Comparison of ENCODE assay signal across 12 cellular contexts in the genomic region with DNA sequence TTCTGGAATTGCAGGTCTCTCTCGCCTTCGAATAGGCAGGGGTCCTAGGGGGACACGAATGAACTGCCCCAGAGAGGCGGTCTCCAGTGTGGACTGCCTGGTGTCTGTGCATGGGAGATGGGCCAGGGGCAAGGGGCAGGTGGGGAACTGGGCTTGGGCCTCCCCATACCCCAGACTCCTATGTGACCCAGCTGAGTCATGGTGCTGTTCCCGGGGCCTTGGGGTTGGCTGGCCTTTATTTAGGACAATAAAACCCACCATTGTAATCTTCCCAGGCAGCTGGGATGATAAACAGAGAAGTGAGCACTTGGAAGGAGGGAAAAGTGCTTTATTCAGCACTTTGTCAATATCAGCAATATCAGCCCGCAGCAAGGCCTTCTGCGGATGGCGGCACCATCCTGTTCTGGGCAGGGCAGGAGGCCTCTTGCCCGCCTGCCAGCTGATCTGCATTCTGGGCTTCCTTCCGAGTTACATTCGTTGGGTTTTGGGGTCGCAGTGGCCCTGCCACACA.
DNase-seq lines count a peak whose midpoint lies in the region; ATAC-seq and TF ChIP-seq lines count a peak whose summit lies in the region.
"Had no signal": no experiment of that assay in that cellular context is flagged by ENCODE, and none has a peak within 500 bp of the region (broad histone marks: within the 10 kb centered on the region; RNA-seq: fewer than 3 reads in every experiment).

No MANE protein-coding gene starts in this region.

- intact Hi-C loops in IMR-90 (cut with micrococcal nuclease): loop anchor here (10.0 kb wide), 1 partner anchor 230 kb away; no protein-coding TSS in a partner anchor
- intact Hi-C loops in body of pancreas (cut with DNase I): no loop called here
- intact Hi-C loops in left lung (cut with DNase I): no loop called here
- intact Hi-C loops in sigmoid colon (cut with DNase I): no loop called here
- intact Hi-C loops in lower leg skin (cut with DNase I; ENCODE audit: low total_unique reads): no loop called here

- no peaks in the 10 kb centered on the region for H3K27me3 Mint-ChIP-seq in stimulated activated memory B cell treated with anti-CD40 and anti-IgM and Interleukin-4, amounts not matched to agents 10 μg/mL and 1 μg/mL and 100 μg/mL, for 72 hours
- H3K27me3 Mint-ChIP-seq: activated B cell treated with CpG ODN at 0.5 μM for 24 hours had no signal

- peak overlapping the region; percentile 96 for H3K14ac ChIP-seq in IMR-90 (replicated peaks; ENCODE audit: low read depth, low read length)

- peak overlapping the region; percentile 91 for H2BK5ac ChIP-seq in IMR-90 (ENCODE audit: low read depth, low read length, poor library complexity, severe bottlenecking)

- peak overlapping the region; percentile 85 for H2AFZ ChIP-seq in IMR-90 (replicated peaks; ENCODE audit: low read length, poor library complexity)

- H2AK5ac ChIP-seq in IMR-90 (ENCODE audit: low read depth, low read length): peak overlapping the region; percentile 95

- peak overlapping the region; percentile 98 for H2BK120ac ChIP-seq in IMR-90 (ENCODE audit: low read depth, low read length)

- peak overlapping the region; percentile 3; the same call in 1 of the 2 replicates for H3K9ac ChIP-seq in IMR-90 (ENCODE audit: low read depth, low read length)
- H3K9ac ChIP-seq: BLaER1 treated with 17β-estradiol and CSF1 and Interleukin-3, amounts not matched to agents 10 nM and 100 nM had no signal

- H3K4me3 ChIP-seq in IMR-90 (ENCODE audit: insufficient read depth, low read depth, low read length) (no peak overlapping the region), body of pancreas (no peak overlapping the region), left lung (no peak overlapping the region), sigmoid colon (no peak overlapping the region), lower leg skin (ENCODE audit: low read depth, poor library complexity, severe bottlenecking) (no peak overlapping the region)
- H3K4me3 ChIP-seq: BLaER1 treated with 17β-estradiol and CSF1 and Interleukin-3, amounts not matched to agents 10 nM and 100 nM had no signal

- dilution Hi-C loops in IMR-90 (cut with HindIII; ENCODE audit: low sequenced_read_pairs, unreplicated experiment): no loop called here

- no peak for DNase-seq in IMR-90
- no peak for DNase-seq in body of pancreas
- DNase-seq in left lung: peak in 1 of 2 donors; percentile 54
- no peak for DNase-seq in sigmoid colon
- DNase-seq in lower leg skin (ENCODE audit: low spot score in 2 of 2): no peak
- DNase-seq in RPMI8226: no peak
- DNase-seq in NCI-H1048 (lab: John Stamatoyannopoulos, UW): no peak
- DNase-seq: activated B cell treated with CpG ODN at 0.5 μM for 24 hours; effector CD4-positive, alpha-beta T cell; NCI-H1092 had no signal

- ATAC-seq in IMR-90 (ENCODE audit: low read depth) (no peak), body of pancreas (no peak), left lung (no peak)
- ATAC-seq in stimulated activated memory B cell treated with anti-CD40 and anti-IgM and Interleukin-4, amounts not matched to agents 10 μg/mL and 1 μg/mL and 100 μg/mL, for 72 hours: no peak

- H3K56ac ChIP-seq in IMR-90 (ENCODE audit: extremely low read depth, insufficient read depth, low read length): peak overlapping the region; percentile 93

- no peaks in the 10 kb centered on the region for H3K4me1 Mint-ChIP-seq in stimulated activated memory B cell treated with anti-CD40 and anti-IgM and Interleukin-4, amounts not matched to agents 10 μg/mL and 1 μg/mL and 100 μg/mL, for 72 hours
- H3K4me1 Mint-ChIP-seq: activated B cell treated with CpG ODN at 0.5 μM for 24 hours had no signal

- no peaks in the 10 kb centered on the region for H3K9me3 ChIP-seq in IMR-90 (ENCODE audit: control insufficient read depth, insufficient read depth, low read length)
- no peaks in the 10 kb centered on the region for H3K9me3 ChIP-seq in body of pancreas
- H3K9me3 ChIP-seq in left lung: no peaks in the 10 kb centered on the region
- no peaks in the 10 kb centered on the region for H3K9me3 ChIP-seq in sigmoid colon
- H3K9me3 ChIP-seq: BLaER1 treated with 17β-estradiol and CSF1 and Interleukin-3, amounts not matched to agents 10 nM and 100 nM had no signal

- peaks cover 32 to 76% of the 10 kb centered on the region in 2 experiments for H3K79me1 ChIP-seq in IMR-90 (ENCODE audit: low read depth in 1 of 2, low read length in 2 of 2)

- no peaks in the 10 kb centered on the region for H3K9me3 Mint-ChIP-seq in stimulated activated memory B cell treated with anti-CD40 and anti-IgM and Interleukin-4, amounts not matched to agents 10 μg/mL and 1 μg/mL and 100 μg/mL, for 72 hours
- H3K9me3 Mint-ChIP-seq: activated B cell treated with CpG ODN at 0.5 μM for 24 hours had no signal

- H3K36me3 ChIP-seq in IMR-90 (ENCODE audit: control insufficient read depth, insufficient read depth, low read length) (no peaks in the 10 kb centered on the region), body of pancreas (replicated peaks in 1 of 2; ENCODE audit: insufficient read depth in 1 of 2, low read depth in 2 of 2) (no peaks in the 10 kb centered on the region), left lung (no peaks in the 10 kb centered on the region), sigmoid colon (no peaks in the 10 kb centered on the region)

- TF ChIP-seq POLR2A in IMR-90 (IDR thresholded peaks at IDR 0.05; ENCODE audit: low read depth, low read length) (no peak), body of pancreas (IDR thresholded peaks at IDR 0.05) (no peak), sigmoid colon (IDR thresholded peaks at IDR 0.05) (no peak), lower leg skin (IDR thresholded peaks at IDR 0.05) (no peak)

- peaks cover 48% of the 10 kb centered on the region for H3K4me1 ChIP-seq in IMR-90 (ENCODE audit: control insufficient read depth, insufficient read depth, low read length)
- H3K4me1 ChIP-seq in body of pancreas: peaks cover 29% of the 10 kb centered on the region
- H3K4me1 ChIP-seq in left lung: peaks cover 23 to 32% of the 10 kb centered on the region in 2 donors
- peaks cover 0 to 51% (median 48%) of the 10 kb centered on the region in 4 donors for H3K4me1 ChIP-seq in sigmoid colon

- TF ChIP-seq EP300 in sigmoid colon (IDR thresholded peaks at IDR 0.05): no peak

- 50% methylated on average over 3 of the region's 12 CpGs; no CpG with 5 or more reads in 1 of the 2 experiments for WGBS in IMR-90 (ENCODE audit: extremely low coverage in 2 of 2, insufficient read length in 1 of 2), 2 experiments
- WGBS in body of pancreas, 2 donors: 76 to 89% methylated on average over 10 to 12 of the region's 12 CpGs
- 68 to 77% methylated on average over 12 of the region's 12 CpGs for WGBS in sigmoid colon, 2 donors
- WGBS in lower leg skin, 2 donors: 52 to 61% methylated on average over 12 of the region's 12 CpGs

- H3K27ac ChIP-seq in IMR-90 (ENCODE audit: insufficient read depth, low read length) (peak overlapping the region; percentile 96), body of pancreas (peak overlapping the region; percentile 6 to 89 (median 84)), left lung (peak overlapping the region; percentile 63 to 78), sigmoid colon (peak overlapping the region; percentile 81 to 93 (median 90))
- H3K27ac ChIP-seq: BLaER1 treated with 17β-estradiol and CSF1 and Interleukin-3, amounts not matched to agents 10 nM and 100 nM had no signal

- peak overlapping the region; percentile 93 for H3K18ac ChIP-seq in IMR-90 (ENCODE audit: low read depth, low read length)

- TF ChIP-seq CTCF in IMR-90 (conservative IDR thresholded peaks at IDR 0.05; ENCODE audit: low read depth, low read length) (no peak), body of pancreas (IDR thresholded peaks at IDR 0.05) (no peak), left lung (IDR thresholded peaks at IDR 0.05) (no peak), sigmoid colon (IDR thresholded peaks at IDR 0.05) (no peak), lower leg skin (IDR thresholded peaks at IDR 0.05) (no peak)

- peak overlapping the region; percentile 76 for H4K5ac ChIP-seq in IMR-90 (ENCODE audit: low read depth, low read length)

- H3K4me2 ChIP-seq in IMR-90 (ENCODE audit: low read depth, low read length): peak overlapping the region; percentile 47

- H3K27me3 ChIP-seq in IMR-90 (ENCODE audit: control insufficient read depth, insufficient read depth, low read length): no peaks in the 10 kb centered on the region
- no peaks in the 10 kb centered on the region for H3K27me3 ChIP-seq in body of pancreas
- no peaks in the 10 kb centered on the region for H3K27me3 ChIP-seq in left lung
- H3K27me3 ChIP-seq in sigmoid colon: no peaks in the 10 kb centered on the region

- no peak overlapping the region for H3K4me3 Mint-ChIP-seq in stimulated activated memory B cell treated with anti-CD40 and anti-IgM and Interleukin-4, amounts not matched to agents 10 μg/mL and 1 μg/mL and 100 μg/mL, for 72 hours
- H3K4me3 Mint-ChIP-seq: activated B cell treated with CpG ODN at 0.5 μM for 24 hours had no signal

- H3K9me1 ChIP-seq in IMR-90 (ENCODE audit: insufficient read depth, low read length): peaks cover 42% of the 10 kb centered on the region

- no peak for TF ChIP-seq RAD21 in IMR-90 (IDR thresholded peaks at IDR 0.05; ENCODE audit: low read length)

- peak overlapping the region; percentile 93 for H4K91ac ChIP-seq in IMR-90 (ENCODE audit: insufficient read depth, low read depth, low read length)

- H4K20me1 ChIP-seq in IMR-90 (ENCODE audit: insufficient read depth, low read length): no peaks in the 10 kb centered on the region

- peak overlapping the region; percentile 93 for H2AK9ac ChIP-seq in IMR-90 (replicated peaks; ENCODE audit: low read depth, low read length, poor library complexity)

- peak overlapping the region; percentile 91 to 92 for H4K8ac ChIP-seq in IMR-90 (ENCODE audit: low read depth in 2 of 2, low read length in 2 of 2)

- H3K27ac Mint-ChIP-seq in stimulated activated memory B cell treated with anti-CD40 and anti-IgM and Interleukin-4, amounts not matched to agents 10 μg/mL and 1 μg/mL and 100 μg/mL, for 72 hours: no peak overlapping the region
- H3K27ac Mint-ChIP-seq: activated B cell treated with CpG ODN at 0.5 μM for 24 hours had no signal

- H3K23ac ChIP-seq in IMR-90 (ENCODE audit: low read depth, low read length): peak overlapping the region; percentile 91

- POLR2A ChIA-PET in IMR-90 (lab: Charles Lee; ENCODE audit: unreplicated experiment): interaction anchor here (0.6 kb wide), 2 partner anchors 81 to 124 kb away, joined by 3 to 4 read pairs; no protein-coding TSS in a partner anchor

- H3K36me3 Mint-ChIP-seq in stimulated activated memory B cell treated with anti-CD40 and anti-IgM and Interleukin-4, amounts not matched to agents 10 μg/mL and 1 μg/mL and 100 μg/mL, for 72 hours: no peaks in the 10 kb centered on the region

- in situ Hi-C loops in IMR-90 (cut with MboI; ENCODE audit: low sequenced_read_pairs): loop anchor here (25.0 kb wide), 1 partner anchor 1182 kb away; no protein-coding TSS in a partner anchor

- BruUV-seq in IMR-90 (replicated peaks; lab: Mats Ljungman, UMichigan): no TSS peak

- CTCF ChIA-PET in IMR-90 (lab: Yijun Ruan, JAX): no interaction called here

- H2BK20ac ChIP-seq in IMR-90 (ENCODE audit: low read depth, low read length): peak overlapping the region; percentile 96

- peak overlapping the region; percentile 100 for H3K4ac ChIP-seq in IMR-90 (ENCODE audit: low read depth, low read length)

- peak overlapping the region; percentile 62; the same call in 2 of the 3 replicates for H2BK15ac ChIP-seq in IMR-90 (ENCODE audit: low read depth, low read length)

TF ChIP-seq in IMR-90, 13 proteins besides CTCF, POLR2A, EP300 and RAD21 (continues in another document):
- no peak for TF ChIP-seq RCOR1 (IDR thresholded peaks at IDR 0.05; ENCODE audit: insufficient replicate concordance, low read length)
